Comparison of ENCODE assay signal across 8 cellular contexts in genomic region chr22:36065462-36065774, GRCh38. TPM values are rescaled to one million over a fixed set of nuclear protein-coding genes. Genes with fewer than 3 reads are reported as not detected.
DNase-seq lines count a peak whose midpoint lies in the region; ATAC-seq and TF ChIP-seq lines count a peak whose summit lies in the region.

No MANE protein-coding gene starts in this region.

- WGBS in mesodermal cell (ENCODE audit: insufficient coverage in 2 of 2), 2 experiments, result 15 to 25% methylated on average over 3 to 5 of the region's 5 CpGs

- peak overlapping the region; percentile 98 for H3K27ac Mint-ChIP-seq in chondrocyte (ENCODE audit: unreplicated experiment)

- no peaks in the 10 kb centered on the region for H3K27me3 ChIP-seq in cardiac muscle cell
- H3K27me3 ChIP-seq in vagina, result no peaks in the 10 kb centered on the region

- TF ChIP-seq CTCF in cardiac muscle cell (IDR thresholded peaks at IDR 0.05; ENCODE audit: low read depth, low read length) (no peak), chondrocyte (IDR thresholded peaks at IDR 0.05) (no peak), vagina (IDR thresholded peaks at IDR 0.05) (no peak)

- no peak for DNase-seq in cardiac muscle cell (ENCODE audit: low read depth in 1 of 2, low spot score in 1 of 2)
- DNase-seq in cardiac septum (ENCODE audit: low spot score), result no peak
- DNase-seq in chondrocyte (ENCODE audit: low spot score), result no peak
- DNase-seq in vagina (ENCODE audit: extremely low spot score in 2 of 2), result no peak
- DNase-seq in central memory CD4-positive, alpha-beta T cell, result no peak

- no peaks in the 10 kb centered on the region for H3K27me3 Mint-ChIP-seq in chondrocyte (ENCODE audit: low read depth)

- peak overlapping the region; percentile 92 for H3K27ac ChIP-seq in cardiac muscle cell
- H3K27ac ChIP-seq in mesodermal cell (ENCODE audit: low read depth, low read length, severe bottlenecking), result peak overlapping the region; percentile 91
- peak overlapping the region; percentile 91 for H3K27ac ChIP-seq in vagina

- H3K36me3 ChIP-seq in cardiac muscle cell (no peaks in the 10 kb centered on the region), mesodermal cell (ENCODE audit: control insufficient read depth, insufficient read depth, low read length) (no peaks in the 10 kb centered on the region), vagina (no peaks in the 10 kb centered on the region)

- H3K9me3 ChIP-seq in cardiac muscle cell (ENCODE audit: low read depth) (no peaks in the 10 kb centered on the region), mesodermal cell (ENCODE audit: control insufficient read depth, low read length) (peaks cover 3% of the 10 kb centered on the region), vagina (no peaks in the 10 kb centered on the region)

- no peak for TF ChIP-seq POLR2A in vagina (IDR thresholded peaks at IDR 0.05)

- H3K4me3 ChIP-seq in cardiac muscle cell, result peak overlapping the region; percentile 24
- peak overlapping the region; percentile 28 for H3K4me3 ChIP-seq in mesodermal cell (ENCODE audit: extremely low read depth, insufficient read depth, low read length, poor library complexity, severe bottlenecking)
- peak overlapping the region; percentile 44 to 59 for H3K4me3 ChIP-seq in vagina

- H3K4me1 ChIP-seq in cardiac muscle cell (ENCODE audit: low read depth), result peaks cover 11% of the 10 kb centered on the region
- H3K4me1 ChIP-seq in mesodermal cell (ENCODE audit: control insufficient read depth, insufficient read depth, low read length, poor library complexity, severe bottlenecking), result no peaks in the 10 kb centered on the region
- H3K4me1 ChIP-seq in vagina, result no peaks in the 10 kb centered on the region

- H3K9me3 Mint-ChIP-seq in chondrocyte (ENCODE audit: low read depth), result no peaks in the 10 kb centered on the region

- no peaks in the 10 kb centered on the region for H3K36me3 Mint-ChIP-seq in chondrocyte (ENCODE audit: low read depth)

- intact Hi-C loops in cardiac septum (cut with DNase I), result loop anchor here (2.0 to 5.0 kb wide), 2 partner anchors 37 to 438 kb away; partner anchors contain the start of gene RBFOX2
- intact Hi-C loops in vagina (cut with DNase I), result loop anchor here (5.0 to 10.0 kb wide), 2 partner anchors 57 to 141 kb away; no protein-coding TSS in a partner anchor

- H3K4me1 Mint-ChIP-seq in chondrocyte (ENCODE audit: low read depth), result peaks cover 18% of the 10 kb centered on the region

- H3K4me3 Mint-ChIP-seq in chondrocyte (ENCODE audit: unreplicated experiment), result peak overlapping the region; percentile 80

- ATAC-seq in HG03521 (IDR thresholded peaks at IDR 0.05; ENCODE audit: unreplicated experiment), result no peak
- ATAC-seq in HG03469 (IDR thresholded peaks at IDR 0.05; ENCODE audit: unreplicated experiment), result no peak

RNA-seq across cellular contexts. Expression of gene RBFOX2, which starts 36.8 kb away (rescaled TPM):
- total RNA-seq in cardiac muscle cell, result 332 and 339 TPM in 2 replicates
- polyA plus RNA-seq in cardiac muscle cell, result 299 and 399 TPM in 2 replicates
- 102 TPM for total RNA-seq in cardiac septum
- total RNA-seq in chondrocyte, result 140 to 148 TPM (median 147 TPM) in 3 replicates
- polyA plus RNA-seq in mesodermal cell (2013, experiment 1 of 2), result 183 TPM
- polyA plus RNA-seq in mesodermal cell (2013, experiment 2 of 2), result 165 TPM
- 70.0 TPM for total RNA-seq in vagina
